ENCODE assay signal across 23 cellular contexts in the genomic region with DNA sequence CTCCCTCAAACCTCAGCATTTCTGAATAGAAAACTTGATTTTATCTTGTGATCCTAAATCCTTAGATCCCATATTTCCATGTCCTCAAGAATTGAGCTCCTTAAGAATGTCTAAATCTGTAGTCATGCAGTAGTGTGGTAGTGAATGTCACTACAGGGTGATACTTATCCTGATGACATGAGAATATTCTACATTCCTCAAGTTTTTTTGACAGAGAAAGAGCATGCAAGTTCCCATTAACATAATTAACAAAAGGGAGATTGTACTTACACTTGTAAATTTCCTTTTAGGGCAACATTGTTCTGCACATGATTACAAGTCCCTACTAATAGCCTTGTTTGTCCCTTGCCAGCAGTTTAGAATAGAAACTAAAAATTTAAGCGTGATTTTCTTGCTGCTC.
"Had no signal": no experiment of that assay in that cellular context is flagged by ENCODE, and none has a peak within 500 bp of the region (broad histone marks: within the 10 kb centered on the region; RNA-seq: fewer than 3 reads in every experiment).

No MANE protein-coding gene starts in this region.

- H3K4me1 ChIP-seq: colonic mucosa, esophagus muscularis mucosa, right lobe of liver, stomach, thyroid gland, vagina had no signal

- H3K27ac ChIP-seq: colonic mucosa, esophagus muscularis mucosa, foreskin keratinocyte, ovary, right lobe of liver, stomach, thyroid gland, vagina had no signal

- DNase-seq: colonic mucosa; effector CD8-positive, alpha-beta T cell; endodermal cell; foreskin keratinocyte; kidney; naive thymus-derived CD8-positive, alpha-beta T cell; nephron progenitor cell; nucleus accumbens; ovary; retina; right lobe of liver; stimulated activated CD4-positive, alpha-beta T cell treated with anti-CD3 and anti-CD28 coated beads, Interleukin-2, amount 100 ng/mL, for 24 hours; stimulated activated CD4-positive, alpha-beta T cell treated with anti-CD3 and anti-CD28 coated beads, Interleukin-4, amount 100 ng/mL, for 24 hours; stimulated activated naive CD4-positive, alpha-beta T cell treated with Interleukin-2 at 50 U/mL for 16 hours; stomach; thyroid gland; trophoblast cell had no signal

- FAIRE-seq: endothelial cell of umbilical vein had no signal

- H3K9me3 ChIP-seq: colonic mucosa, esophagus muscularis mucosa, ovary, right lobe of liver, thyroid gland, vagina had no signal

- H3K4me3 ChIP-seq: colonic mucosa, esophagus muscularis mucosa, lung, ovary, right lobe of liver, stomach, thyroid gland, vagina had no signal

- H3K36me3 ChIP-seq: colonic mucosa, esophagus muscularis mucosa, ovary, right lobe of liver, stomach, thyroid gland, vagina had no signal

- H3K27me3 ChIP-seq: colonic mucosa, esophagus muscularis mucosa, foreskin keratinocyte, ovary, right lobe of liver, stomach, thyroid gland, vagina had no signal

- ATAC-seq: foreskin keratinocyte; left lobe of liver; naive thymus-derived CD8-positive, alpha-beta T cell; right lobe of liver; stimulated activated effector memory CD8-positive, alpha-beta T cell treated with anti-CD3 and anti-CD28 coated beads, Interleukin-12 subunit alpha, Interleukin-12 subunit beta, amount 100 ng/mL, for 72 hours had no signal
